ENCODE assay signal across 1 cellular context in the genomic region with DNA sequence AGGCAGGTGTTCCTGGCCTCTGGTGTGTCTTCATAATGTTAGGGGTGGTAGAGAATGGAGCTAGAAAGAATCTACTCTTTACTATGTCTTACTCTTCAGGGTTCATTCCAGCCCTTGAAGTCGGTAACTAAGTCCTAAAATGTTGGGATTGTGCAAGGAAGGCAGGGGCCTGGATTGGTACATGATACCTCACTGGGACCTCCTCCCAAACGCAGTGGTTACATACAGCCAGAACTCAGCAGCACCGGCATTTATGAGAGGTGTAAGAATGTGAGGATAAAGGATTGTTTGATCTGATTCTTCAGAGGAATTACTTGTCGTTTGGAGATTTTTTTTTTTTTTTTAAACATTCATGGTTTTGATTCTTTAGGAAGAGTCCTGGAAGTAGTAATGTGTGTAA.
TF ChIP-seq lines count a peak whose summit lies in the region.

No MANE protein-coding gene starts in this region.

TF ChIP-seq in IMR-90, 13 proteins besides CTCF, POLR2A, EP300 and RAD21 (continued from another document):
- TF ChIP-seq, protein P1, sequence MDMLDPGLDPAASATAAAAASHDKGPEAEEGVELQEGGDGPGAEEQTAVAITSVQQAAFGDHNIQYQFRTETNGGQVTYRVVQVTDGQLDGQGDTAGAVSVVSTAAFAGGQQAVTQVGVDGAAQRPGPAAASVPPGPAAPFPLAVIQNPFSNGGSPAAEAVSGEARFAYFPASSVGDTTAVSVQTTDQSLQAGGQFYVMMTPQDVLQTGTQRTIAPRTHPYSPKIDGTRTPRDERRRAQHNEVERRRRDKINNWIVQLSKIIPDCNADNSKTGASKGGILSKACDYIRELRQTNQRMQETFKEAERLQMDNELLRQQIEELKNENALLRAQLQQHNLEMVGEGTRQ (IDR thresholded peaks at IDR 0.05; ENCODE audit: low read depth, low read length): no peak
